Comparison of ENCODE assay signal across 21 cellular contexts in the genomic region with DNA sequence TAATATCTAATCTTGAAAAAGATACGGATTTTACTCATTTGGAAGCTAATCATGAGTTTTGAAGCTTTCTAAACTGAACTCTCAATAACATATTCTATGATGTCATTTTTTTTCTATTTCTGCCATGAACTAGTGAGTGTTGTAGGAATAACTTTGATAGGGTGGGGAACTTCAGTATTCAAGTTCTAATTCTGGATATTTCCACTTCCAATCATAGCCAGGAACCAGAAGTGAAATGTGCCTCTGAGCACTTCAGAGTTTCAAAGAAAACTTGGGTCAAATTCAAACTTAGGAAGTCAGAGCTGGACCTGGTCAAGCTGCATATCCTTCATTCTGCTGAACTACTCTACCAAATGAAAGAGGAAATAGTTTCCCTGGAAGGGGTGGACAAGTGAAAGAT. TPM values are rescaled to one million over a fixed set of nuclear protein-coding genes. Genes with fewer than 3 reads are reported as not detected.
DNase-seq lines count a peak whose midpoint lies in the region; ATAC-seq and TF ChIP-seq lines count a peak whose summit lies in the region.
"Had no signal": no experiment of that assay in that cellular context is flagged by ENCODE, and none has a peak within 500 bp of the region (broad histone marks: within the 10 kb centered on the region; RNA-seq: fewer than 3 reads in every experiment).

No MANE protein-coding gene starts in this region.

- TF ChIP-seq CTCF in hepatocyte (IDR thresholded peaks at IDR 0.05; ENCODE audit: poor library complexity) (no peak), gastrocnemius medialis (IDR thresholded peaks at IDR 0.05 in 4 of 5, conservative IDR thresholded peaks at IDR 0.05 in 1 of 5) (no peak)

- WGBS in hepatocyte (ENCODE audit: low lambda C conversion rate, missing lambda C conversion rate), result 100% methylated on average over 1 of the region's 1 CpG

- peak overlapping the region; percentile 50 for H3K27ac ChIP-seq in hepatocyte
- H3K27ac ChIP-seq in gastrocnemius medialis, result peak overlapping the region; percentile 66 to 74 (median 73)
- H3K27ac ChIP-seq: BLaER1 treated with 17β-estradiol and CSF1 and Interleukin-3, amounts not matched to agents 10 nM and 100 nM; epithelial cell of prostate had no signal

- no peak for TF ChIP-seq POLR2A in gastrocnemius medialis (IDR thresholded peaks at IDR 0.05)

- no peaks in the 10 kb centered on the region for H3K9me3 ChIP-seq in hepatocyte (ENCODE audit: low read depth)
- H3K9me3 ChIP-seq in gastrocnemius medialis, result no peaks in the 10 kb centered on the region
- H3K9me3 ChIP-seq: BLaER1 treated with 17β-estradiol and CSF1 and Interleukin-3, amounts not matched to agents 10 nM and 100 nM; body of pancreas had no signal

- in situ Hi-C loops in gastrocnemius medialis (cut with MboI; ENCODE audit: low sequenced_read_pairs in 4 of 4), result loop anchor here in 1 of 4 donors (25.0 kb wide), 1 partner anchor 501 kb away; no protein-coding TSS in a partner anchor

- H4K20me1 ChIP-seq in hepatocyte (ENCODE audit: insufficient read depth, poor library complexity, severe bottlenecking), result no peaks in the 10 kb centered on the region
- H4K20me1 ChIP-seq: BLaER1 treated with 17β-estradiol and CSF1 and Interleukin-3, amounts not matched to agents 10 nM and 100 nM had no signal

- H3K79me2 ChIP-seq in hepatocyte, result no peaks in the 10 kb centered on the region

- no peak overlapping the region for H2AFZ ChIP-seq in hepatocyte

- no peaks in the 10 kb centered on the region for H3K9me2 ChIP-seq in hepatocyte (replicated peaks; ENCODE audit: insufficient read depth)

- H3K4me3 ChIP-seq in hepatocyte (peak overlapping the region; percentile 6), gastrocnemius medialis (peak overlapping the region; percentile 7 to 41 (median 32))
- H3K4me3 ChIP-seq: BLaER1 treated with 17β-estradiol and CSF1 and Interleukin-3, amounts not matched to agents 10 nM and 100 nM; body of pancreas had no signal

- ATAC-seq in Right ventricle myocardium superior (ENCODE audit: poor library complexity) (peak; percentile 69), gastrocnemius medialis (peak in 1 of 2 donors; percentile 56), GM18858 (IDR thresholded peaks at IDR 0.05; ENCODE audit: unreplicated experiment) (no peak)

- DNase-seq in Right ventricle myocardium superior (no peak), cardiac septum (ENCODE audit: low spot score) (no peak), hepatocyte (ENCODE audit: low spot score) (no peak), gastrocnemius medialis (no peak), NCI-H2227 (lab: John Stamatoyannopoulos, UW; ENCODE audit: unreplicated experiment) (no peak), NCI-H2081 (lab: John Stamatoyannopoulos, UW) (no peak)
- no peak for DNase-seq in activated CD4-positive, CD25-positive, alpha-beta regulatory T cell (lab: John Stamatoyannopoulos, UW)
- DNase-seq: activated CD4-positive, alpha-beta T cell treated with anti-CD3 and anti-CD28 coated beads for 1 hour; body of pancreas; cortex of kidney; EL; immature natural killer cell; KBM-7; NCI-H1694 treated with DMSO at 0.1 percent for 48 hours; NCI-H226 had no signal

- peaks cover 5% of the 10 kb centered on the region for H3K4me1 ChIP-seq in hepatocyte (ENCODE audit: insufficient read depth)
- H3K4me1 ChIP-seq in gastrocnemius medialis, result no peaks in the 10 kb centered on the region

- H3K27me3 ChIP-seq in hepatocyte, result no peaks in the 10 kb centered on the region
- no peaks in the 10 kb centered on the region for H3K27me3 ChIP-seq in gastrocnemius medialis
- H3K27me3 ChIP-seq: BLaER1 treated with 17β-estradiol and CSF1 and Interleukin-3, amounts not matched to agents 10 nM and 100 nM; body of pancreas had no signal

- H3K36me3 ChIP-seq in hepatocyte (replicated peaks; ENCODE audit: insufficient read depth, low read depth), result no peaks in the 10 kb centered on the region
- no peaks in the 10 kb centered on the region for H3K36me3 ChIP-seq in gastrocnemius medialis
- H3K36me3 ChIP-seq: BLaER1 treated with 17β-estradiol and CSF1 and Interleukin-3, amounts not matched to agents 10 nM and 100 nM had no signal

- intact Hi-C loops in Right ventricle myocardium superior (cut with DNase I) (no loop called here), cardiac septum (cut with DNase I) (no loop called here), gastrocnemius medialis (cut with DNase I; ENCODE audit: low total_unique reads) (loop anchor here (10.0 kb wide), 1 partner anchor 264 kb away; no protein-coding TSS in a partner anchor)

- peak overlapping the region; percentile 38 for H3K4me2 ChIP-seq in hepatocyte
- H3K4me2 ChIP-seq: BLaER1 treated with 17β-estradiol and CSF1 and Interleukin-3, amounts not matched to agents 10 nM and 100 nM had no signal

RNA-seq across cellular contexts. Expression of a gene that starts 0.8 kb away (rescaled TPM):
- total RNA-seq in Right ventricle myocardium superior, result 0.35 TPM
- total RNA-seq in cardiac septum, result 0.40 TPM
- 7.3 and 8.0 TPM in 2 replicates for total RNA-seq in hepatocyte
- polyA plus RNA-seq in hepatocyte, result 4.0 and 6.5 TPM in 2 replicates
- under 1 TPM in 2 of 4 donors, not detected in 2; 0.11 to 0.55 TPM for total RNA-seq in gastrocnemius medialis
- total RNA-seq: A172; activated T-helper 1 cell treated with anti-CD3 and anti-CD28 coated beads, Interleukin-12 subunit alpha, Interleukin-12 subunit beta, Interleukin-2, Interleukin-4 antibody, amounts not matched to agents 30 ng/mL and 10 ng/mL and 1 ng/mL, durations not matched to agents 14 hours and 24 hours and 36 hours; glomerular endothelial cell had no signal
- polyA plus RNA-seq: immature natural killer cell had no signal
